ENCODE assay signal across 11 cellular contexts in the genomic region with DNA sequence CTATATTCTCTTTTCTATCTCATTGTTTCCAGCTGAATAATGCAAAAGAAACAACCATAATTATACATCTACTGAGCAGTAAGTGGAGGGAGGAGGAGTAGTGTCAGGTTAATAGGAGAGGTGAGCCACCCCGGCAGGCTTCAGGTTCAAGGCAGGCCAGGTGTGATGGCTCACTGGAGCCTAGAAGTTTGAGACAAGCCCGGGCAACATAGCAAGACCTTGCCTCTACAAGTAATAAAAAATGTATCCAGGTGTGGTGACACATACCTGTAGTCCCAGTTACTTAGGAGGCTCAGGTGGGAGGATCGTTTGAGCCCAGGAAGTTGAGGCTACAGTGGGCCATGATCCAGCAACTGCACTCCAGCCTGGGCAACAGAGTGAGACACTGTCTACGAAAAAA. TPM values are rescaled to one million over a fixed set of nuclear protein-coding genes. Genes with fewer than 3 reads are reported as not detected.
DNase-seq lines count a peak whose midpoint lies in the region; ATAC-seq, FAIRE-seq and TF ChIP-seq lines count a peak whose summit lies in the region.
"Had no signal": no experiment of that assay in that cellular context is flagged by ENCODE, and none has a peak within 500 bp of the region (broad histone marks: within the 10 kb centered on the region; RNA-seq: fewer than 3 reads in every experiment).

No MANE protein-coding gene starts in this region.

- no peaks in the 10 kb centered on the region for H4K20me1 ChIP-seq in HepG2 (ENCODE audit: insufficient read depth, low read length)
- H4K20me1 ChIP-seq in hepatocyte (ENCODE audit: insufficient read depth, poor library complexity, severe bottlenecking), result no peaks in the 10 kb centered on the region

- CTCF ChIA-PET in HepG2 (lab: Yijun Ruan, JAX; ENCODE audit: low intra/inter-chr PET ratio, low total read pairs), result no interaction called here
- CTCF ChIA-PET in activated CD8-positive, alpha-beta T cell treated with anti-CD3 and anti-CD28 coated beads, Interleukin-2, amount 10 ng/mL, durations not matched to agents 7 days and 5 days (lab: Charles Lee), result interaction anchor here (1.1 to 1.6 kb wide), 2 partner anchors 183 to 313 kb away, joined by 3 to 6 read pairs; no protein-coding TSS in a partner anchor

- H3K4me1 Mint-ChIP-seq in activated CD8-positive, alpha-beta T cell treated with anti-CD3 and anti-CD28 coated beads, Interleukin-2, amount 10 ng/mL, durations not matched to agents 7 days and 5 days (ENCODE audit: low read depth), result peaks cover 41% of the 10 kb centered on the region

- TF ChIP-seq EP300 in HepG2 (IDR thresholded peaks at IDR 0.05; ENCODE audit: low read depth in 2 of 2, low read length in 2 of 2) (no peak), HepG2 (CRISPR knock-in tag; IDR thresholded peaks at IDR 0.05; ENCODE audit: borderline replicate concordance) (no peak)

- 96% methylated on average over 4 of the region's 4 CpGs for WGBS in HepG2 (ENCODE audit: low lambda C conversion rate)
- 96% methylated on average over 4 of the region's 4 CpGs for WGBS in right lobe of liver (ENCODE audit: insufficient coverage, low coverage, low lambda C conversion rate, missing lambda C conversion rate)
- WGBS in hepatocyte (ENCODE audit: low lambda C conversion rate, missing lambda C conversion rate), result 99% methylated on average over 4 of the region's 4 CpGs

- H3K79me2 ChIP-seq in HepG2 (ENCODE audit: insufficient read depth, low read length) (peaks cover 37% of the 10 kb centered on the region), hepatocyte (peaks cover 58% of the 10 kb centered on the region)

- in situ Hi-C loops in HepG2 (cut with HindIII; ENCODE audit: extremely low pct_ligation_motif_present, low pct_unique_long_range_greater_than_20kb), result no loop called here

- no TSS peak for BruUV-seq in HepG2 (replicated peaks; lab: Mats Ljungman, UMichigan)

- no peaks in the 10 kb centered on the region for H3K9me2 ChIP-seq in hepatocyte (replicated peaks; ENCODE audit: insufficient read depth)

- no peak for TF ChIP-seq POLR2A in HepG2 (IDR thresholded peaks at IDR 0.05; ENCODE audit: insufficient read depth in 1 of 2, low read depth in 2 of 2, low read length in 2 of 2)
- no peak for TF ChIP-seq POLR2A in right lobe of liver (IDR thresholded peaks at IDR 0.05)

- peak overlapping the region; percentile 11 for H3K27ac Mint-ChIP-seq in activated CD8-positive, alpha-beta T cell treated with anti-CD3 and anti-CD28 coated beads, Interleukin-2, amount 10 ng/mL, durations not matched to agents 7 days and 5 days

- H3K27me3 Mint-ChIP-seq in activated CD8-positive, alpha-beta T cell treated with anti-CD3 and anti-CD28 coated beads, Interleukin-2, amount 10 ng/mL, durations not matched to agents 7 days and 5 days (ENCODE audit: low read depth), result no peaks in the 10 kb centered on the region

- no peak for DNase-seq in HepG2 (ENCODE audit: low spot score)
- no peak for DNase-seq in right lobe of liver
- no peak for DNase-seq in activated CD8-positive, alpha-beta T cell treated with anti-CD3 and anti-CD28 coated beads, Interleukin-2, amount 10 ng/mL, durations not matched to agents 7 days and 5 days
- no peak for DNase-seq in hepatocyte (ENCODE audit: low spot score)
- no peak for DNase-seq in GM19239 (ENCODE audit: insufficient read length, low spot score)
- DNase-seq in HUDEP-2 (lab: John Stamatoyannopoulos, UW; ENCODE audit: unreplicated experiment in 76 of 76), result no peak
- DNase-seq: Calu3, dermis blood vessel endothelial cell, hippocampal formation had no signal

- TF ChIP-seq CTCF in HepG2 (CRISPR knock-in tag; IDR thresholded peaks at IDR 0.05) (no peak), right lobe of liver (IDR thresholded peaks at IDR 0.05) (no peak), hepatocyte (IDR thresholded peaks at IDR 0.05; ENCODE audit: poor library complexity) (no peak)

- FAIRE-seq in HepG2 (lab: Jason Lieb, UNC), result no peak
- FAIRE-seq in GM19239 (lab: Jason Lieb, UNC), result no peak

- H3K27ac ChIP-seq in HepG2 (ENCODE audit: extremely low read length, insufficient read depth, low read length), result no peak overlapping the region
- H3K27ac ChIP-seq in right lobe of liver, result no peak overlapping the region
- no peak overlapping the region for H3K27ac ChIP-seq in hepatocyte

- no peak for TF ChIP-seq RAD21 in HepG2 (CRISPR knock-in tag; IDR thresholded peaks at IDR 0.05)

- peaks cover 0 to 3% of the 10 kb centered on the region in 2 experiments; a peak in 2 of 5 replicates for H3K36me3 ChIP-seq in HepG2 (replicated peaks in 1 of 2; ENCODE audit: control insufficient read depth in 1 of 2, insufficient read depth in 2 of 2, low read length in 2 of 2)
- H3K36me3 ChIP-seq in right lobe of liver, result no peaks in the 10 kb centered on the region
- no peaks in the 10 kb centered on the region for H3K36me3 ChIP-seq in hepatocyte (replicated peaks; ENCODE audit: insufficient read depth, low read depth)

- no peaks in the 10 kb centered on the region; a peak in 1 of 5 replicates for H3K27me3 ChIP-seq in HepG2 (ENCODE audit: control insufficient read depth in 1 of 2, insufficient read depth in 2 of 2, low read length in 2 of 2)
- H3K27me3 ChIP-seq in right lobe of liver, result no peaks in the 10 kb centered on the region
- H3K27me3 ChIP-seq in hepatocyte, result no peaks in the 10 kb centered on the region

- no peaks in the 10 kb centered on the region for H3K9me3 Mint-ChIP-seq in activated CD8-positive, alpha-beta T cell treated with anti-CD3 and anti-CD28 coated beads, Interleukin-2, amount 10 ng/mL, durations not matched to agents 7 days and 5 days (ENCODE audit: insufficient read depth)

- H3K9ac ChIP-seq in HepG2 (ENCODE audit: insufficient read depth, low read depth, low read length), result peak overlapping the region; percentile 23; the same call in 1 of the 2 replicates

- intact Hi-C loops in HepG2 (cut with micrococcal nuclease; ENCODE audit: unreplicated experiment), result no loop called here
- intact Hi-C loops in right lobe of liver (cut with DNase I), result no loop called here

- H3K9me3 ChIP-seq in HepG2 (ENCODE audit: low read length) (no peaks in the 10 kb centered on the region), right lobe of liver (no peaks in the 10 kb centered on the region), hepatocyte (ENCODE audit: low read depth) (no peaks in the 10 kb centered on the region)

- H3K4me2 ChIP-seq in HepG2 (ENCODE audit: low read depth, low read length) (peak overlapping the region; percentile 99), hepatocyte (peak overlapping the region; percentile 88)

- H2AFZ ChIP-seq in HepG2 (ENCODE audit: low read length) (no peak overlapping the region), hepatocyte (no peak overlapping the region)

- POLR2A ChIA-PET in HepG2 (lab: Yijun Ruan, JAX), result interaction anchor here (1.9 kb wide), 1 partner anchor 52 kb away, joined by 6 read pairs; no protein-coding TSS in a partner anchor
- POLR2A ChIA-PET in activated CD8-positive, alpha-beta T cell treated with anti-CD3 and anti-CD28 coated beads, Interleukin-2, amount 10 ng/mL, durations not matched to agents 7 days and 5 days (lab: Charles Lee), result interaction anchor here (1.5 to 2.2 kb wide), 3 partner anchors 9 to 149 kb away, joined by 4 to 16 read pairs (median 14); partner anchors contain the start of gene S100B

- no peak overlapping the region for H3K4me3 ChIP-seq in HepG2 (replicated peaks in 1 of 3; ENCODE audit: insufficient read depth in 1 of 3, low read depth in 2 of 3, low read length in 3 of 3)
- no peak overlapping the region for H3K4me3 ChIP-seq in right lobe of liver
- no peak overlapping the region for H3K4me3 ChIP-seq in hepatocyte

- peaks cover 55% of the 10 kb centered on the region for H3K4me1 ChIP-seq in HepG2 (ENCODE audit: insufficient read depth, low read length)
- peaks cover 0 to 27% (median 4%) of the 10 kb centered on the region in 4 donors for H3K4me1 ChIP-seq in right lobe of liver
- H3K4me1 ChIP-seq in hepatocyte (ENCODE audit: insufficient read depth), result peaks cover 9% of the 10 kb centered on the region

- H3K36me3 Mint-ChIP-seq in activated CD8-positive, alpha-beta T cell treated with anti-CD3 and anti-CD28 coated beads, Interleukin-2, amount 10 ng/mL, durations not matched to agents 7 days and 5 days (ENCODE audit: low read depth), result peaks cover 42% of the 10 kb centered on the region

- H3K4me3 Mint-ChIP-seq in activated CD8-positive, alpha-beta T cell treated with anti-CD3 and anti-CD28 coated beads, Interleukin-2, amount 10 ng/mL, durations not matched to agents 7 days and 5 days, result peak overlapping the region; percentile 85

- ATAC-seq in HepG2 (no peak), right lobe of liver (no peak), GM18502 (IDR thresholded peaks at IDR 0.05; ENCODE audit: poor library complexity, unreplicated experiment) (no peak), GM18511 (IDR thresholded peaks at IDR 0.05; ENCODE audit: unreplicated experiment) (no peak)
- ATAC-seq in activated CD8-positive, alpha-beta T cell treated with anti-CD3 and anti-CD28 coated beads, Interleukin-2, amount 10 ng/mL, durations not matched to agents 7 days and 5 days, result no peak

RNA-seq across cellular contexts. Expression of gene DIP2A, which starts 1.9 kb away (rescaled TPM):
- 14.3 and 18.5 TPM in 2 replicates for total RNA-seq in HepG2 (2016; rRNA removed; fragmentation: Illumina TruSeq; extraction: Trizol)
- 10.2 and 10.8 TPM in 2 replicates for total RNA-seq in HepG2 (2016; cell fraction: cytosol; rRNA removed; fragmentation: Illumina TruSeq; extraction: Trizol; ENCODE audit: low read depth)
- 13.5 and 16.4 TPM in 2 replicates for total RNA-seq in HepG2 (2016; cell fraction: insoluble cytoplasmic fraction; rRNA removed; fragmentation: Illumina TruSeq; extraction: Trizol)
- 12.6 and 13.7 TPM in 2 replicates for total RNA-seq in HepG2 (2016; cell fraction: membrane; rRNA removed; fragmentation: Illumina TruSeq; extraction: Trizol)
- total RNA-seq in HepG2 (2016; cell fraction: nucleus; rRNA removed; fragmentation: Illumina TruSeq; extraction: Trizol), result 25.8 and 30.7 TPM in 2 replicates
- polyA plus RNA-seq in HepG2 (2011; rRNA removed), result 37.6 and 39.6 TPM in 2 replicates
- 16.3 and 17.3 TPM in 2 replicates for polyA plus RNA-seq in HepG2 (2011; cell fraction: cytosol; rRNA removed)
- polyA plus RNA-seq in HepG2 (2011; cell fraction: nucleus; rRNA removed), result 116 and 124 TPM in 2 replicates
- polyA plus RNA-seq in HepG2 (2012), result 21.3 and 25.5 TPM in 2 replicates
- 2.1 and 2.2 TPM in 2 replicates for polyA plus RNA-seq in HepG2 (2016; cell fraction: cytosol; fragmentation: Illumina TruSeq; extraction: Trizol; ENCODE audit: low read depth)
- polyA plus RNA-seq in HepG2 (2016; cell fraction: insoluble cytoplasmic fraction; fragmentation: Illumina TruSeq; extraction: Trizol; ENCODE audit: low read depth), result 13.0 and 14.5 TPM in 2 replicates
- polyA plus RNA-seq in HepG2 (2016; cell fraction: membrane; fragmentation: Illumina TruSeq; extraction: Trizol; ENCODE audit: low read depth), result 3.5 and 5.2 TPM in 2 replicates
- 63.2 and 73.6 TPM in 2 replicates for polyA plus RNA-seq in HepG2 (2016; cell fraction: nucleus; fragmentation: Illumina TruSeq; extraction: Trizol; ENCODE audit: insufficient read depth, low read depth)
- polyA minus RNA-seq in HepG2 (2011; rRNA and poly(A)+ RNA removed; ENCODE audit: low replicate concordance), result 62.8 and 78.2 TPM in 2 replicates
- 14.9 and 16.2 TPM in 2 replicates for polyA minus RNA-seq in HepG2 (2011; cell fraction: cytosol; rRNA and poly(A)+ RNA removed)
- 89.9 and 90.4 TPM in 2 replicates for polyA minus RNA-seq in HepG2 (2011; cell fraction: nucleus; rRNA and poly(A)+ RNA removed)
- total RNA-seq in right lobe of liver, result 10 to 100 TPM; 12.3 to 14.4 (median 13.1) TPM
- 10 to 100 TPM; 53.7 to 53.9 TPM for total RNA-seq in activated CD8-positive, alpha-beta T cell treated with anti-CD3 and anti-CD28 coated beads, Interleukin-2, amount 10 ng/mL, durations not matched to agents 7 days and 5 days
- 22.7 and 24.6 TPM in 2 replicates for total RNA-seq in hepatocyte
- 16.7 and 19.8 TPM in 2 replicates for polyA plus RNA-seq in hepatocyte
